ENCODE assay signal across 30 cellular contexts in the genomic region with DNA sequence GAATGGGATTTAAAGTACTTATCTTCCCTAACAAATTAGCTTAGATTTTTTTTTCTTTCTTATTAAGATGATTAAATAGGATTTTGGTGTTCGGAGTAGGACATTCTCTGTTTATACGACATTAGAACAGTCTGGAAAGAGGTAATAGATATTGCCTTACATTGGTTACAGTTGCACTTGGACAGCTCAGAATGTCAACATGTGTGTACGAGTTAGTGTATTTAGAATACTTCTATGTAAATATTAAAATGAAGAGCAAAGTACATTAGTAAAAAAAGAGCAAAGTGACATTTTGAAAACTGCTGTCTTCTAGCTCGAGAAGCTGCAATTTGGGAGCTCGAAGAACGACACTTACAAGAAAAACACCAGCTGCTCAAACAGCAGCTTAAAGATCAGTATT.
"Had no signal": no experiment of that assay in that cellular context is flagged by ENCODE, and none has a peak within 500 bp of the region (broad histone marks: within the 10 kb centered on the region; RNA-seq: fewer than 3 reads in every experiment).

No MANE protein-coding gene starts in this region.

- H3K27me3 ChIP-seq: brain microvascular endothelial cell, dorsolateral prefrontal cortex, esophagus muscularis mucosa, gastroesophageal sphincter, heart right ventricle had no signal

- H3K9me3 ChIP-seq: esophagus muscularis mucosa, gastroesophageal sphincter, heart right ventricle had no signal

- H3K27ac ChIP-seq: brain microvascular endothelial cell, coronary artery, dorsolateral prefrontal cortex, esophagus muscularis mucosa, gastroesophageal sphincter, heart right ventricle had no signal

- FAIRE-seq: astrocyte, bronchial epithelial cell had no signal

- DNase-seq: activated CD4-positive, alpha-beta memory T cell treated with anti-CD3 and anti-CD28 coated beads for 36 hours; activated CD4-positive, alpha-beta T cell treated with anti-CD3 and anti-CD28 coated beads for 36 hours; activated CD4-positive, alpha-beta T cell treated with anti-CD3 and anti-CD28 coated beads, Interleukin-2, amount 10 ng/mL, durations not matched to agents 24 days and 14 days; activated CD4-positive, CD25-positive, alpha-beta regulatory T cell; activated CD4-positive, CD25-positive, alpha-beta regulatory T cell treated with anti-CD3 and anti-CD28 coated beads, Interleukin-2, amount 50 U/mL, for 72 hours; activated CD8-positive, alpha-beta memory T cell treated with anti-CD3 and anti-CD28 coated beads, Interleukin-2, amount 10 ng/mL, durations not matched to agents 7 days and 5 days; activated CD8-positive, alpha-beta memory T cell treated with anti-CD3 and anti-CD28 coated beads, Interleukin-2, amount 50 U/mL, for 4 hours; activated CD8-positive, alpha-beta T cell treated with anti-CD3 and anti-CD28 coated beads, Interleukin-2, amount 10 ng/mL, durations not matched to agents 7 days and 5 days; activated gamma-delta T cell; activated naive CD4-positive, alpha-beta T cell; activated naive CD4-positive, alpha-beta T cell treated with anti-CD3 and anti-CD28 coated beads, Interleukin-2, amount 10 ng/mL, durations not matched to agents 7 days and 5 days; activated naive CD8-positive, alpha-beta T cell treated with anti-CD3 and anti-CD28 coated beads, Interleukin-2, amount 10 ng/mL, durations not matched to agents 7 days and 5 days; activated T-cell treated with anti-CD3 and anti-CD28 coated beads for 4 hours; activated T-cell treated with anti-CD3 and anti-CD28 coated beads, Interleukin-2, amount 50 U/mL, for 24 hours; activated T-cell treated with anti-CD3 and anti-CD28 coated beads, Interleukin-2, amount 50 U/mL, for 72 hours; anterior cingulate cortex; brain microvascular endothelial cell; dorsolateral prefrontal cortex; effector memory CD8-positive, alpha-beta T cell; erythroblast; foreskin melanocyte; heart right ventricle; T-helper 1 cell; T-helper 17 cell; T1000 had no signal

- H3K4me1 ChIP-seq: esophagus muscularis mucosa, gastroesophageal sphincter, heart right ventricle had no signal

- ATAC-seq: activated CD8-positive, alpha-beta T cell treated with anti-CD3 and anti-CD28 coated beads, Interleukin-2, amount 10 ng/mL, durations not matched to agents 7 days and 5 days; effector memory CD8-positive, alpha-beta T cell; gastroesophageal sphincter; heart right ventricle; T-helper 17 cell had no signal

- H3K4me3 ChIP-seq: coronary artery, dorsolateral prefrontal cortex, esophagus muscularis mucosa, gastroesophageal sphincter, heart right ventricle had no signal
